Comparison of ENCODE assay signal across 14 cellular contexts in genomic region chr12:114478891-114479290, GRCh38.
DNase-seq lines count a peak whose midpoint lies in the region; ATAC-seq and TF ChIP-seq lines count a peak whose summit lies in the region.
"Had no signal": no experiment of that assay in that cellular context is flagged by ENCODE, and none has a peak within 500 bp of the region (broad histone marks: within the 10 kb centered on the region; RNA-seq: fewer than 3 reads in every experiment).

No MANE protein-coding gene starts in this region.

- peak overlapping the region; percentile 48; the same call in 1 of the 2 replicates for H3K27ac ChIP-seq in SK-N-MC
- no peak overlapping the region for H3K27ac ChIP-seq in hepatocyte
- no peak overlapping the region for H3K27ac ChIP-seq in neural progenitor cell
- H3K27ac ChIP-seq: A549, HL-60 had no signal

- H3K27me3 Mint-ChIP-seq in neural progenitor cell (ENCODE audit: insufficient read depth, low read depth), result peaks cover 60% of the 10 kb centered on the region

- H3K79me2 ChIP-seq in hepatocyte (no peaks in the 10 kb centered on the region), neural progenitor cell (ENCODE audit: low read depth) (no peaks in the 10 kb centered on the region)

- H3K36me3 Mint-ChIP-seq in neural progenitor cell, result no peaks in the 10 kb centered on the region

- H3K27ac Mint-ChIP-seq in neural progenitor cell, result no peak overlapping the region

- DNase-seq in SK-N-MC (ENCODE audit: low read depth, low spot score) (no peak), hepatocyte (ENCODE audit: low spot score) (no peak), neural progenitor cell (ENCODE audit: low spot score) (peak; percentile 15), GDM1 (lab: John Stamatoyannopoulos, UW) (no peak), KG1 (lab: John Stamatoyannopoulos, UW) (no peak)
- no peak for DNase-seq in activated naive CD4-positive, alpha-beta T cell treated with anti-CD3 and anti-CD28 coated beads, Interleukin-2, amount 50 U/mL, for 16 hours
- DNase-seq: BE2C, DMS53, GOT3, HCEC 1CT had no signal

- H3K4me3 ChIP-seq in SK-N-MC (no peak overlapping the region), hepatocyte (no peak overlapping the region), neural progenitor cell (no peak overlapping the region)
- H3K4me3 ChIP-seq: A549, K562 had no signal

- H3K4me3 Mint-ChIP-seq in neural progenitor cell, result no peak overlapping the region

- H3K9ac ChIP-seq in SK-N-MC (ENCODE audit: insufficient read length) (no peak overlapping the region), neural progenitor cell (no peak overlapping the region)

- TF ChIP-seq CTCF in hepatocyte (IDR thresholded peaks at IDR 0.05; ENCODE audit: poor library complexity) (no peak), neural progenitor cell (IDR thresholded peaks at IDR 0.05) (no peak)

- H3K27me3 ChIP-seq in hepatocyte (peaks cover 77% of the 10 kb centered on the region), neural progenitor cell (peaks cover 99% of the 10 kb centered on the region)

- no peaks in the 10 kb centered on the region for H3K36me3 ChIP-seq in SK-N-MC (ENCODE audit: insufficient read depth, low read length)
- no peaks in the 10 kb centered on the region for H3K36me3 ChIP-seq in hepatocyte (replicated peaks; ENCODE audit: insufficient read depth, low read depth)
- H3K36me3 ChIP-seq in neural progenitor cell, result no peaks in the 10 kb centered on the region
- H3K36me3 ChIP-seq: BE2C had no signal

- WGBS in hepatocyte (ENCODE audit: low lambda C conversion rate, missing lambda C conversion rate), result 61% methylated on average over 6 of the region's 6 CpGs

- H2AFZ ChIP-seq in hepatocyte (no peak overlapping the region), neural progenitor cell (replicated peaks) (no peak overlapping the region)

- no peaks in the 10 kb centered on the region for H3K9me3 Mint-ChIP-seq in neural progenitor cell

- peaks cover 2% of the 10 kb centered on the region for H3K4me1 Mint-ChIP-seq in neural progenitor cell

- H3K9me2 ChIP-seq in hepatocyte (replicated peaks; ENCODE audit: insufficient read depth), result no peaks in the 10 kb centered on the region

- H4K20me1 ChIP-seq in hepatocyte (ENCODE audit: insufficient read depth, poor library complexity, severe bottlenecking) (no peaks in the 10 kb centered on the region), neural progenitor cell (ENCODE audit: low read depth) (peaks cover 35% of the 10 kb centered on the region)

- peaks cover 4% of the 10 kb centered on the region for H3K4me1 ChIP-seq in hepatocyte (ENCODE audit: insufficient read depth)
- peaks cover 14% of the 10 kb centered on the region for H3K4me1 ChIP-seq in neural progenitor cell
- H3K4me1 ChIP-seq: BE2C had no signal

- ATAC-seq in GM19035 (IDR thresholded peaks at IDR 0.05; ENCODE audit: unreplicated experiment), result no peak
- ATAC-seq: A549, K562 had no signal

- peak overlapping the region; percentile 79 for H3K4me2 ChIP-seq in hepatocyte
- no peak overlapping the region for H3K4me2 ChIP-seq in neural progenitor cell

- no peaks in the 10 kb centered on the region for H3F3A ChIP-seq in neural progenitor cell (ENCODE audit: low read depth)

- no peaks in the 10 kb centered on the region for H3K9me3 ChIP-seq in SK-N-MC (ENCODE audit: low read depth, low read length)
- H3K9me3 ChIP-seq in hepatocyte (ENCODE audit: low read depth), result no peaks in the 10 kb centered on the region
- H3K9me3 ChIP-seq in neural progenitor cell (ENCODE audit: low read depth), result no peaks in the 10 kb centered on the region
- H3K9me3 ChIP-seq: A549, BE2C had no signal
